ENCODE assay signal across 8 cellular contexts in genomic region chr19:4722671-4723464, GRCh38. TPM values are rescaled to one million over a fixed set of nuclear protein-coding genes. Genes with fewer than 3 reads are reported as not detected.
A peak's percentile ranks its signal among the peaks of the same experiment; 100 is the strongest.
DNase-seq lines count a peak whose midpoint lies in the region; ATAC-seq and TF ChIP-seq lines count a peak whose summit lies in the region.

No MANE protein-coding gene starts in this region.

- H3K4me3 Mint-ChIP-seq in activated naive CD8-positive, alpha-beta T cell treated with anti-CD3 and anti-CD28 coated beads, Interleukin-2, amount 50 U/mL, for 24 hours: peak overlapping the region; percentile 96

- H3K4ac ChIP-seq in IMR-90 (ENCODE audit: low read depth, low read length): peak overlapping the region; percentile 97

- H3K36me3 ChIP-seq in IMR-90 (ENCODE audit: control insufficient read depth, insufficient read depth, low read length): peaks cover 22% of the 10 kb centered on the region
- H3K36me3 ChIP-seq in iPS DF 6.9 (ENCODE audit: control insufficient read depth, insufficient read depth, low read length): peaks cover 9% of the 10 kb centered on the region; the same call in 1 of the 2 replicates
- H3K36me3 ChIP-seq in skeletal muscle tissue (ENCODE audit: control insufficient read depth in 3 of 3, insufficient read depth in 3 of 3, low read length in 3 of 3): peaks cover 21 to 29% (median 29%) of the 10 kb centered on the region in 3 donors

- H3K9me1 ChIP-seq in IMR-90 (ENCODE audit: insufficient read depth, low read length): 0 out of 2 replicates have a peak, but pooled peaks cover 7% of the 10 kb centered on the region

- peak overlapping the region; percentile 90 for H3K23ac ChIP-seq in IMR-90 (ENCODE audit: low read depth, low read length)

- H2BK20ac ChIP-seq in IMR-90 (ENCODE audit: low read depth, low read length): no peak overlapping the region

- TF ChIP-seq CTCF in IMR-90 (conservative IDR thresholded peaks at IDR 0.05; ENCODE audit: low read depth, low read length): no peak

- H2AK5ac ChIP-seq in IMR-90 (ENCODE audit: low read depth, low read length): peak overlapping the region; percentile 98

- H3K27me3 ChIP-seq in IMR-90 (ENCODE audit: control insufficient read depth, insufficient read depth, low read length) (no peaks in the 10 kb centered on the region), iPS DF 6.9 (ENCODE audit: control insufficient read depth, insufficient read depth, low read length) (no peaks in the 10 kb centered on the region), skeletal muscle tissue (ENCODE audit: control insufficient read depth in 3 of 3, insufficient read depth in 3 of 3, low read length in 3 of 3) (no peaks in the 10 kb centered on the region)

- peak overlapping the region; percentile 100 for H2AK9ac ChIP-seq in IMR-90 (replicated peaks; ENCODE audit: low read depth, low read length, poor library complexity)

- H3K79me1 ChIP-seq in IMR-90 (ENCODE audit: low read depth in 1 of 2, low read length in 2 of 2): peaks cover 26 to 51% of the 10 kb centered on the region in 2 experiments

- no peak for TF ChIP-seq RAD21 in IMR-90 (IDR thresholded peaks at IDR 0.05; ENCODE audit: low read length)

- H4K5ac ChIP-seq in IMR-90 (ENCODE audit: low read depth, low read length): peak overlapping the region; percentile 81

- peak overlapping the region; percentile 95 for H3K14ac ChIP-seq in IMR-90 (replicated peaks; ENCODE audit: low read depth, low read length)

- H3K9me3 ChIP-seq in IMR-90 (ENCODE audit: control insufficient read depth, insufficient read depth, low read length) (no peaks in the 10 kb centered on the region), iPS DF 6.9 (ENCODE audit: control insufficient read depth, insufficient read depth, low read length) (no peaks in the 10 kb centered on the region), skeletal muscle tissue (ENCODE audit: control insufficient read depth in 3 of 3, low read length in 3 of 3) (no peaks in the 10 kb centered on the region)

- ATAC-seq in GM18502 (IDR thresholded peaks at IDR 0.05; ENCODE audit: poor library complexity, unreplicated experiment) (peak; percentile 17), IMR-90 (ENCODE audit: low read depth) (peak; percentile 2; the same call in 1 of the 2 replicates)
- ATAC-seq in activated naive CD8-positive, alpha-beta T cell treated with anti-CD3 and anti-CD28 coated beads, Interleukin-2, amount 50 U/mL, for 24 hours: no peak

- POLR2A ChIA-PET in IMR-90 (lab: Charles Lee; ENCODE audit: unreplicated experiment): no interaction called here

- dilution Hi-C loops in IMR-90 (cut with HindIII; ENCODE audit: low sequenced_read_pairs, unreplicated experiment): no loop called here

- H3K18ac ChIP-seq in IMR-90 (ENCODE audit: low read depth, low read length): no peak overlapping the region

- H3K4me2 ChIP-seq in IMR-90 (ENCODE audit: low read depth, low read length): peak overlapping the region; percentile 99

- CTCF ChIA-PET in IMR-90 (lab: Yijun Ruan, JAX): interaction anchor here (1.2 to 1.7 kb wide), 2 partner anchors 15 to 68 kb away, joined by 3 to 6 read pairs; partner anchors contain the start of gene FEM1A

- peaks cover 9% of the 10 kb centered on the region; the same call in 1 of the 2 replicates for H4K20me1 ChIP-seq in IMR-90 (ENCODE audit: insufficient read depth, low read length)

- intact Hi-C loops in IMR-90 (cut with micrococcal nuclease): no loop called here

- H3K4me1 ChIP-seq in IMR-90 (ENCODE audit: control insufficient read depth, insufficient read depth, low read length) (peaks cover 6% of the 10 kb centered on the region), iPS DF 6.9 (ENCODE audit: control insufficient read depth, insufficient read depth, low read length) (peaks cover 2% of the 10 kb centered on the region; the same call in 1 of the 2 replicates), skeletal muscle tissue (ENCODE audit: control insufficient read depth in 3 of 3, insufficient read depth in 3 of 3, low read length in 3 of 3) (peaks cover 22 to 35% (median 26%) of the 10 kb centered on the region in 3 donors)

- WGBS in IMR-90 (ENCODE audit: extremely low coverage in 2 of 2, insufficient read length in 1 of 2), 2 experiments: 9% methylated on average over 12 of the region's 19 CpGs; no CpG with 5 or more reads in 1 of the 2 experiments
- no CpG with 5 or more reads among the region's 19 CpGs for WGBS in iPS DF 6.9 (ENCODE audit: insufficient coverage, insufficient read length)

- H3K9ac ChIP-seq in IMR-90 (ENCODE audit: low read depth, low read length) (peak overlapping the region; percentile 95), skeletal muscle tissue (ENCODE audit: low read depth in 1 of 3, low read length in 3 of 3) (peak overlapping the region; percentile 94 to 99 (median 94))

- H2BK120ac ChIP-seq in IMR-90 (ENCODE audit: low read depth, low read length): peak overlapping the region; percentile 49; the same call in 1 of the 2 replicates

- peak overlapping the region; percentile 93 for H3K27ac Mint-ChIP-seq in activated naive CD8-positive, alpha-beta T cell treated with anti-CD3 and anti-CD28 coated beads, Interleukin-2, amount 50 U/mL, for 24 hours

- peak overlapping the region; percentile 95 for H3K4me3 ChIP-seq in IMR-90 (ENCODE audit: insufficient read depth, low read depth, low read length)
- peak overlapping the region; percentile 95 for H3K4me3 ChIP-seq in iPS DF 6.9 (ENCODE audit: low read length)
- peak overlapping the region; percentile 96 to 100 (median 99) for H3K4me3 ChIP-seq in skeletal muscle tissue (ENCODE audit: low read length in 3 of 3)

- peaks cover 8% of the 10 kb centered on the region for H3K27me3 Mint-ChIP-seq in activated naive CD8-positive, alpha-beta T cell treated with anti-CD3 and anti-CD28 coated beads, Interleukin-2, amount 50 U/mL, for 24 hours

- peaks cover 17% of the 10 kb centered on the region for H3K36me3 Mint-ChIP-seq in activated naive CD8-positive, alpha-beta T cell treated with anti-CD3 and anti-CD28 coated beads, Interleukin-2, amount 50 U/mL, for 24 hours (ENCODE audit: low read depth)

- peak overlapping the region; percentile 66 for H3K27ac ChIP-seq in IMR-90 (ENCODE audit: insufficient read depth, low read length)
- H3K27ac ChIP-seq in iPS DF 6.9 (ENCODE audit: low read length): no peak overlapping the region
- H3K27ac ChIP-seq in skeletal muscle tissue (ENCODE audit: low read depth, low read length): peak overlapping the region; percentile 90

- BruUV-seq in IMR-90 (replicated peaks; lab: Mats Ljungman, UMichigan): no TSS peak

- H2BK15ac ChIP-seq in IMR-90 (ENCODE audit: low read depth, low read length): peak overlapping the region; percentile 6; the same call in 2 of the 3 replicates

- in situ Hi-C loops in IMR-90 (cut with MboI; ENCODE audit: low sequenced_read_pairs): no loop called here

- H3K4me1 Mint-ChIP-seq in activated naive CD8-positive, alpha-beta T cell treated with anti-CD3 and anti-CD28 coated beads, Interleukin-2, amount 50 U/mL, for 24 hours: peaks cover 41% of the 10 kb centered on the region

- no peak for TF ChIP-seq POLR2A in IMR-90 (IDR thresholded peaks at IDR 0.05; ENCODE audit: low read depth, low read length)

- peak overlapping the region; percentile 96 for H2AFZ ChIP-seq in IMR-90 (replicated peaks; ENCODE audit: low read length, poor library complexity)

- H2BK5ac ChIP-seq in IMR-90 (ENCODE audit: low read depth, low read length, poor library complexity, severe bottlenecking): peak overlapping the region; percentile 47

- peak; percentile 54 for DNase-seq in AG08396 (ENCODE audit: low spot score)
- peak; percentile 53 for DNase-seq in IMR-90
- no peak for DNase-seq in activated naive CD8-positive, alpha-beta T cell treated with anti-CD3 and anti-CD28 coated beads, Interleukin-2, amount 50 U/mL, for 24 hours
- DNase-seq in iPS DF 6.9 (ENCODE audit: low read depth, low spot score): no peak
- DNase-seq in LoVo (ENCODE audit: low spot score): no peak
- no peak for DNase-seq in NCI-H524 (lab: John Stamatoyannopoulos, UW)

- H3K56ac ChIP-seq in IMR-90 (ENCODE audit: extremely low read depth, insufficient read depth, low read length): peak overlapping the region; percentile 81

- H3K9me3 Mint-ChIP-seq in activated naive CD8-positive, alpha-beta T cell treated with anti-CD3 and anti-CD28 coated beads, Interleukin-2, amount 50 U/mL, for 24 hours: no peaks in the 10 kb centered on the region

- H4K91ac ChIP-seq in IMR-90 (ENCODE audit: insufficient read depth, low read depth, low read length): peak overlapping the region; percentile 89

- peak overlapping the region; percentile 64 to 95 for H4K8ac ChIP-seq in IMR-90 (ENCODE audit: low read depth in 2 of 2, low read length in 2 of 2)

TF ChIP-seq in IMR-90, 13 proteins besides CTCF, POLR2A, EP300 and RAD21 (continues in another document):
- TF ChIP-seq CHD1 (IDR thresholded peaks at IDR 0.05; ENCODE audit: low read depth, low read length) (no peak), ELK1 (IDR thresholded peaks at IDR 0.05; ENCODE audit: borderline replicate concordance, low read depth, low read length) (no peak), MAZ (IDR thresholded peaks at IDR 0.05; ENCODE audit: borderline replicate concordance, low read depth, low read length) (no peak), MAFK (IDR thresholded peaks at IDR 0.05; ENCODE audit: low read depth, low read length) (no peak), CEBPB (IDR thresholded peaks at IDR 0.05; ENCODE audit: low read depth, low read length) (no peak), SMC3 (IDR thresholded peaks at IDR 0.05; ENCODE audit: low read depth, low read length) (no peak), BHLHE40 (IDR thresholded peaks at IDR 0.05; ENCODE audit: low read depth, low read length) (no peak), FOS (IDR thresholded peaks at IDR 0.05; ENCODE audit: low read depth, low read length) (no peak), RFX5 (IDR thresholded peaks at IDR 0.05; ENCODE audit: low read depth, low read length) (no peak)

RNA-seq across cellular contexts. Expression of gene DPP9, which starts 0.8 kb away (rescaled TPM):
- total RNA-seq in IMR-90 (2012; rRNA removed): 12.2 and 12.4 TPM in 2 replicates
- polyA plus RNA-seq in IMR-90 (2012; rRNA removed): 33.0 and 37.3 TPM in 2 replicates
- 27.1 and 46.5 TPM in 2 replicates for polyA plus RNA-seq in IMR-90 (2012; cell fraction: cytosol; rRNA removed)
- polyA plus RNA-seq in IMR-90 (2012; cell fraction: nucleus; rRNA removed; ENCODE audit: low replicate concordance): 36.9 and 57.3 TPM in 2 replicates
- total RNA-seq in skeletal muscle tissue: 16.2 TPM

RNA-seq across cellular contexts. Expression of gene MYDGF, which starts 52.7 kb away (rescaled TPM):
- 160 and 203 TPM in 2 replicates for total RNA-seq in IMR-90 (2012; rRNA removed)
- 310 and 381 TPM in 2 replicates for polyA plus RNA-seq in IMR-90 (2012; rRNA removed)
- polyA plus RNA-seq in IMR-90 (2012; cell fraction: cytosol; rRNA removed): 436 and 568 TPM in 2 replicates
- 93.6 and 181 TPM in 2 replicates for polyA plus RNA-seq in IMR-90 (2012; cell fraction: nucleus; rRNA removed; ENCODE audit: low replicate concordance)
- 44.4 TPM for total RNA-seq in skeletal muscle tissue

Comparison
In these comparisons a context has a peak if more than half of its experiments do, and no peak if none do; other contexts are left out.
1. DNase-seq: peak in AG08396 (single experiment) and IMR-90 (single experiment); none in activated naive CD8-positive, alpha-beta T cell treated with anti-CD3 and anti-CD28 coated beads, Interleukin-2, amount 50 U/mL, for 24 hours (single experiment), iPS DF 6.9 (single experiment), LoVo (single experiment) and NCI-H524 (0 of 2).
2. Peak in every context shown above with its lines, with median percentiles within 50 percentile points of each other: H3K4me3 ChIP-seq.